10 cellular contexts compared by ENCODE assay signal in genomic region chr3:12968541-12968940, GRCh38.
A peak's percentile ranks its signal among the peaks of the same experiment; 100 is the strongest.
DNase-seq lines count a peak whose midpoint lies in the region; ATAC-seq and TF ChIP-seq lines count a peak whose summit lies in the region.
"Had no signal": no experiment of that assay in that cellular context is flagged by ENCODE, and none has a peak within 500 bp of the region (broad histone marks: within the 10 kb centered on the region; RNA-seq: fewer than 3 reads in every experiment).

No MANE protein-coding gene starts in this region.

- WGBS in heart left ventricle, 4 donors: 82 to 90% (median 84%) methylated on average over 4 to 5 of the region's 5 CpGs

- peaks cover 68% of the 10 kb centered on the region for H3K4me1 Mint-ChIP-seq in T-helper 17 cell

- no peaks in the 10 kb centered on the region for H3K27me3 Mint-ChIP-seq in T-helper 17 cell

- H3K27ac ChIP-seq in DND-41 (ENCODE audit: low read length) (no peak overlapping the region), heart left ventricle (peak overlapping the region in 8 of 12 donors; percentile 38 to 65 (median 53)), rectal smooth muscle tissue (ENCODE audit: low read depth, low read length) (no peak overlapping the region)

- TF ChIP-seq CTCF in DND-41 (IDR thresholded peaks at IDR 0.05; ENCODE audit: borderline replicate concordance, extremely low read depth, low read length, poor library complexity, severe bottlenecking) (no peak), heart left ventricle (IDR thresholded peaks at IDR 0.05) (no peak)

- DNase-seq in DND-41 (no peak), T-helper 17 cell (no peak), heart left ventricle (peak in 1 of 5 donors; percentile 38), SKM-1 treated with dmso at 0.1 percent for 144 hours (lab: John Stamatoyannopoulos, UW; ENCODE audit: unreplicated experiment) (no peak)
- DNase-seq: DMS53, islet precursor cell, MG63 had no signal

- H3K9ac ChIP-seq in DND-41 (ENCODE audit: low read depth, low read length) (peak overlapping the region; percentile 57; the same call in 1 of the 2 replicates), rectal smooth muscle tissue (ENCODE audit: low read length) (no peak overlapping the region)

- ATAC-seq in DND-41 (ENCODE audit: insufficient read depth, low read depth): no peak
- ATAC-seq in T-helper 17 cell: no peak
- no peak for ATAC-seq in heart left ventricle
- no peak for ATAC-seq in HG02759 (IDR thresholded peaks at IDR 0.05; ENCODE audit: unreplicated experiment)
- ATAC-seq in HG02852 (IDR thresholded peaks at IDR 0.05; ENCODE audit: unreplicated experiment): no peak

- H3K27me3 ChIP-seq in DND-41 (ENCODE audit: insufficient read depth, low read length, poor library complexity): no peaks in the 10 kb centered on the region
- no peaks in the 10 kb centered on the region for H3K27me3 ChIP-seq in heart left ventricle
- no peaks in the 10 kb centered on the region for H3K27me3 ChIP-seq in rectal smooth muscle tissue (ENCODE audit: control insufficient read depth, insufficient read depth, low read length)
- H3K27me3 ChIP-seq: MG63 had no signal

- no peaks in the 10 kb centered on the region for H3K36me3 ChIP-seq in DND-41 (ENCODE audit: insufficient read depth, low read length)
- no peaks in the 10 kb centered on the region for H3K36me3 ChIP-seq in heart left ventricle
- no peaks in the 10 kb centered on the region for H3K36me3 ChIP-seq in rectal smooth muscle tissue (ENCODE audit: control insufficient read depth, insufficient read depth, low read length)
- H3K36me3 ChIP-seq: MG63 had no signal

- no peaks in the 10 kb centered on the region for H3K9me3 ChIP-seq in DND-41 (ENCODE audit: insufficient read depth, low read length, severe bottlenecking)
- H3K9me3 ChIP-seq in T-helper 17 cell (ENCODE audit: control insufficient read depth, low read length, poor library complexity, severe bottlenecking): no peaks in the 10 kb centered on the region
- no peaks in the 10 kb centered on the region for H3K9me3 ChIP-seq in heart left ventricle
- H3K9me3 ChIP-seq: MG63 had no signal

- H3K27ac Mint-ChIP-seq in T-helper 17 cell: peak overlapping the region; percentile 60

- peaks cover 33% of the 10 kb centered on the region for H3K79me2 ChIP-seq in DND-41 (ENCODE audit: insufficient read depth, low read length)

- intact Hi-C loops in heart left ventricle (cut with DNase I): loop anchor here in 7 of 10 donors (5.0 kb wide), 1 partner anchor 36 kb away; no protein-coding TSS in a partner anchor

- H3K4me1 ChIP-seq in DND-41 (ENCODE audit: insufficient read depth, low read length) (peaks cover 33% of the 10 kb centered on the region), heart left ventricle (peaks cover 6 to 81% (median 64%) of the 10 kb centered on the region in 12 donors), rectal smooth muscle tissue (ENCODE audit: control insufficient read depth, insufficient read depth, low read length) (peaks cover 31% of the 10 kb centered on the region)

- H3K4me3 ChIP-seq in DND-41 (ENCODE audit: low read depth in 1 of 2, low read length in 2 of 2) (peak overlapping the region in 1 of 2 experiments; percentile 60; a peak in 2 of 4 replicates), heart left ventricle (no peak overlapping the region), rectal smooth muscle tissue (ENCODE audit: low read length) (peak overlapping the region; percentile 45)

- H4K20me1 ChIP-seq in DND-41 (ENCODE audit: insufficient read depth, low read length): peaks cover 23% of the 10 kb centered on the region

- peak overlapping the region; percentile 93 for H3K4me2 ChIP-seq in DND-41 (ENCODE audit: insufficient read depth, low read length)

- no peak for TF ChIP-seq POLR2A in heart left ventricle (IDR thresholded peaks at IDR 0.05)

- H2AFZ ChIP-seq in DND-41 (ENCODE audit: low read depth, low read length): peak overlapping the region; percentile 89; the same call in 1 of the 2 replicates

- H3K4me3 Mint-ChIP-seq in T-helper 17 cell: peak overlapping the region; percentile 88

- no peaks in the 10 kb centered on the region for H3K36me3 Mint-ChIP-seq in T-helper 17 cell (ENCODE audit: low read depth)

Comparison
In these comparisons a context has a peak if more than half of its experiments do, and no peak if none do; other contexts are left out.
1. H3K27ac ChIP-seq: peak in heart left ventricle (8 of 12); none in DND-41 (single experiment) and rectal smooth muscle tissue (single experiment).